Comparison of ENCODE assay signal across 10 cellular contexts in genomic region chr15:70826634-70827033, GRCh38. TPM values are rescaled to one million over a fixed set of nuclear protein-coding genes. Genes with fewer than 3 reads are reported as not detected.
DNase-seq lines count a peak whose midpoint lies in the region; ATAC-seq and TF ChIP-seq lines count a peak whose summit lies in the region.
"Had no signal": no experiment of that assay in that cellular context is flagged by ENCODE, and none has a peak within 500 bp of the region (broad histone marks: within the 10 kb centered on the region; RNA-seq: fewer than 3 reads in every experiment).

No MANE protein-coding gene starts in this region.

- H3K9ac ChIP-seq in OCI-LY3 (ENCODE audit: low read length), result no peak overlapping the region

- peaks cover 23% of the 10 kb centered on the region for H3K4me1 ChIP-seq in OCI-LY3 (ENCODE audit: low read length)

- no peaks in the 10 kb centered on the region for H3K9me3 Mint-ChIP-seq in Calu3 (ENCODE audit: low read depth, unreplicated experiment)

- no peaks in the 10 kb centered on the region for H3K36me3 ChIP-seq in OCI-LY3 (replicated peaks; ENCODE audit: low read depth, low read length)

- H3K9me3 ChIP-seq in OCI-LY3 (ENCODE audit: insufficient read depth, low read length), result no peaks in the 10 kb centered on the region

- DNase-seq in Calu3 (peak; percentile 58), erythroblast (lab: John Stamatoyannopoulos, UW) (peak; percentile 10 to 43), omental fat pad (ENCODE audit: low spot score) (no peak)
- DNase-seq: hypothalamus, NCI-H2227 treated with DMSO at 0.1 percent for 48 hours had no signal

- H3K4me1 Mint-ChIP-seq in Calu3 (ENCODE audit: low read depth, unreplicated experiment), result peaks cover 55% of the 10 kb centered on the region

- BruUV-seq in Calu3 (replicated peaks; lab: Mats Ljungman, UMichigan), result no TSS peak

- no peak for TF ChIP-seq POLR2A in erythroblast (IDR thresholded peaks at IDR 0.05; ENCODE audit: low read length)

- intact Hi-C loops in Calu3 (cut with micrococcal nuclease; ENCODE audit: unreplicated experiment), result no loop called here

- no peak overlapping the region for H3K4me3 Mint-ChIP-seq in Calu3 (ENCODE audit: low read depth, unreplicated experiment)

- H3K27ac ChIP-seq in OCI-LY3 (ENCODE audit: low read length), result no peak overlapping the region

- peaks cover 8% of the 10 kb centered on the region for H3K36me3 Mint-ChIP-seq in Calu3 (ENCODE audit: insufficient read depth, unreplicated experiment)

- H3K79me2 ChIP-seq in OCI-LY3 (ENCODE audit: low read length), result no peaks in the 10 kb centered on the region

- H3K27me3 Mint-ChIP-seq in Calu3 (ENCODE audit: unreplicated experiment), result no peaks in the 10 kb centered on the region

- CTCF ChIA-PET in Calu3 (lab: Charles Lee), result interaction anchor here (0.6 to 3.3 kb wide), 3 partner anchors 37 to 173 kb away, joined by 4 to 68 read pairs (median 8); no protein-coding TSS in a partner anchor

- ATAC-seq in omental fat pad (ENCODE audit: low FRiP score), result peak; percentile 70
- no peak for ATAC-seq in HG02938 (IDR thresholded peaks at IDR 0.05; ENCODE audit: unreplicated experiment)
- no peak for ATAC-seq in HG03139 (IDR thresholded peaks at IDR 0.05; ENCODE audit: unreplicated experiment)
- no peak for ATAC-seq in GM21360 (IDR thresholded peaks at IDR 0.05; ENCODE audit: unreplicated experiment)
- no peak for ATAC-seq in HG02588 (IDR thresholded peaks at IDR 0.05; ENCODE audit: unreplicated experiment)

- no peaks in the 10 kb centered on the region for H3K27me3 ChIP-seq in OCI-LY3 (ENCODE audit: low read depth, low read length)

- peak overlapping the region; percentile 4 for H3K27ac Mint-ChIP-seq in Calu3 (ENCODE audit: unreplicated experiment)

- no peaks in the 10 kb centered on the region for H4K20me1 ChIP-seq in OCI-LY3 (ENCODE audit: insufficient read depth, low read length)

- H3K4me3 ChIP-seq in OCI-LY3 (ENCODE audit: low read length), result no peak overlapping the region

- TF ChIP-seq CTCF in Calu3 (IDR thresholded peaks at IDR 0.05; ENCODE audit: unreplicated experiment) (no peak), OCI-LY3 (IDR thresholded peaks at IDR 0.05; ENCODE audit: low read depth, low read length) (no peak), omental fat pad (IDR thresholded peaks at IDR 0.05) (no peak)

- H2AFZ ChIP-seq in OCI-LY3 (ENCODE audit: low read depth, low read length), result no peak overlapping the region

- 0 out of 2 replicates have a peak overlapping the region, but pooled peaks have one; percentile 79 for H3K4me2 ChIP-seq in OCI-LY3 (ENCODE audit: low read length)

RNA-seq across cellular contexts. Expression of gene LARP6, which starts 27.3 kb away (rescaled TPM):
- 30.4 and 30.8 TPM in 2 replicates for total RNA-seq in Calu3 (2022)
- 100 to 1,000 TPM in 1 of 4 donors, 10 to 100 TPM in 3; 56.6 to 105 (median 76.3) TPM for total RNA-seq in omental fat pad
